1 cellular context compared by ENCODE assay signal in the genomic region with DNA sequence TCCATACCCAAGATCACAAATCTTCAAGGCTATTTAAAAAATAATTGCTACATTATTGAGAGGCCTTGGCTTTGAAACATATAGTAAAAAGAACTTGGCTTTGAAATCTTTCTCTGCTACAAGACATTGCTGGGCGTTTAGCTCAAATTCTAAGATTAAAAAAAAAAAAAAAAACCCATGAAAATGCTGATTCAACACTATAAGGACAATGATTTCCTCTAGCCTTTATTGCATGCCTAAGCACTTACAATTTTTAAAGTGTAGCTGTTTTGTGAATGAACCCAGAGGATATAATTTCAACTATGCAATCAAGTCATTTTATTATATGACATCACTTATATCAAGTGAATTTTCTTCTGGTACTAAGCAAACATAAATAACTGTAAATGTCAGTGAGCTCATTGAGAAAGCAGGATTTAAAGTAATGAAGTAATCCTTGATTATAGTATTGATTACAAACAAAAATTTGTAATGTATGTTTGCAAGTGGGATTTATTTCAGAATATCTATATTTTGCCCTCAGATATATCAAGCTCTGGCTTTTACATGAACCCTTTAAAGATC.
TF ChIP-seq lines count a peak whose summit lies in the region.

No MANE protein-coding gene starts in this region.

TF ChIP-seq in HEK293, 187 proteins besides CTCF, POLR2A, EP300 and RAD21 (continued from another document):
- TF ChIP-seq, protein P1, sequence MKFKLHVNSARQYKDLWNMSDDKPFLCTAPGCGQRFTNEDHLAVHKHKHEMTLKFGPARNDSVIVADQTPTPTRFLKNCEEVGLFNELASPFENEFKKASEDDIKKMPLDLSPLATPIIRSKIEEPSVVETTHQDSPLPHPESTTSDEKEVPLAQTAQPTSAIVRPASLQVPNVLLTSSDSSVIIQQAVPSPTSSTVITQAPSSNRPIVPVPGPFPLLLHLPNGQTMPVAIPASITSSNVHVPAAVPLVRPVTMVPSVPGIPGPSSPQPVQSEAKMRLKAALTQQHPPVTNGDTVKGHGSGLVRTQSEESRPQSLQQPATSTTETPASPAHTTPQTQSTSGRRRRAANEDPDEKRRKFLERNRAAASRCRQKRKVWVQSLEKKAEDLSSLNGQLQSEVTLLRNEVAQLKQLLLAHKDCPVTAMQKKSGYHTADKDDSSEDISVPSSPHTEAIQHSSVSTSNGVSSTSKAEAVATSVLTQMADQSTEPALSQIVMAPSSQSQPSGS (tag by site-specific recombination; IDR thresholded peaks at IDR 0.05; ENCODE audit: low read depth), result peak; percentile 83
